Comparison of ENCODE assay signal across 8 cellular contexts in the genomic region with DNA sequence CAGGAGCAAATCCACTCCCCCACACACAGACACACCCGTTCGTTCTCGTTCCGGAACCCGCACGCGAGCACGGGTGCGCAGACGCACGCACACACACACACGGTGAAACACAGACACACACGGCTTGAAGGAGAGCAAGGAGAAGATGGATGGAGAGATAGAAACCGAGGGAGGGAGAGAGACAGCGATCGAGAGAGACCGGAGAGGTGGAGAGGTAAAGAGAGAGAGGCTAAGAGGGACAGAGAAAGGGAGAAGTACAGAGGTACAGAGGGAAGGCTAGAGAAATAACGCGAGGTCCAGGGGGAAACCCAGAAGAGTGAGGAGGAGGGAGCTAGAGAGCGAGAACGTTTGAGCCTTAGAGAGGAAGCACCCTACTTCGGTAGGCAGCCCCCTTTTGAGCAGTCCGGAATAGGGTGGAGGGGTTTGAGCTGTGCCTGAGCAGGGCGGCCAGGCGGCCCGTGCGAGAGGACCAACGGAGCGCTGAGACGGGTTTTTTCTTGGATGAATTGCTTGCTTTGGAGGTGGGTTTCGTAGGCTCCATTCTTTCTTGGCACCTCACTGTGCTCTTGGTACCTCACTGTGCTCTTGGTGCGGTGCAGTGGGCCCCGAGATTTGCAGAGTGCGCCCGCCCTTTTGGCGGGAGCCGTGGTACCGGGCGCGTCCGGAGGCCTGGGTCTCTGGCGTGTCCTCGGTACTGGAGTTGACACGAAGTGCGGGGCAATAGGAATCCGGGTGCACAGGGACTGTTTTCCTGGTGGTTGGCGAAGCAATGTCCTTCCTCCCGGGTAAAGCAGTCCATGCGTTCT.
DNase-seq lines count a peak whose midpoint lies in the region; ATAC-seq and TF ChIP-seq lines count a peak whose summit lies in the region.

No MANE protein-coding gene starts in this region.

- peak; percentile 73 for DNase-seq in Daoy (ENCODE audit: low read depth)
- peak; percentile 74 for DNase-seq in HK-2 (ENCODE audit: unreplicated experiment)
- peak in 1 of 3 donors; percentile 51 for DNase-seq in Peyer's patch
- peak in 6 of 7 donors; percentile 25 to 70 (median 46) for DNase-seq in adrenal gland
- DNase-seq in iPS DF 19.7 (ENCODE audit: low read depth, low spot score): peak; percentile 12
- DNase-seq in GOT3 (lab: John Stamatoyannopoulos, UW): no peak

- H3K4me2 ChIP-seq in skeletal muscle satellite cell (ENCODE audit: low read length): peak overlapping the region; percentile 87

- H3K9me3 ChIP-seq in Peyer's patch: no peaks in the 10 kb centered on the region
- H3K9me3 ChIP-seq in adrenal gland (replicated peaks in 1 of 3): no peaks in the 10 kb centered on the region
- H3K9me3 ChIP-seq in skeletal muscle satellite cell (replicated peaks; ENCODE audit: low read length): no peaks in the 10 kb centered on the region

- H3K27me3 ChIP-seq in Peyer's patch (peaks cover 7 to 30% of the 10 kb centered on the region in 2 donors), adrenal gland (peaks cover 17% of the 10 kb centered on the region), skeletal muscle satellite cell (ENCODE audit: control insufficient read depth, insufficient read depth, low read length) (no peaks in the 10 kb centered on the region)

- 0 to 2% (median 1%) methylated on average over 35 to 49 of the region's 49 CpGs for WGBS in adrenal gland, 4 donors

- H3K9ac ChIP-seq in skeletal muscle satellite cell (ENCODE audit: low read depth, low read length): peak overlapping the region; percentile 70

- TF ChIP-seq CTCF in Peyer's patch (IDR thresholded peaks at IDR 0.05) (no peak), adrenal gland (IDR thresholded peaks at IDR 0.05) (no peak)

- intact Hi-C loops in adrenal gland (cut with DNase I): no loop called here

- H3K27ac ChIP-seq in Peyer's patch (no peak overlapping the region), adrenal gland (peak overlapping the region in 1 of 5 donors; percentile 29)

- ATAC-seq in GM21515 (IDR thresholded peaks at IDR 0.05; ENCODE audit: unreplicated experiment): no peak

- H3K4me3 ChIP-seq in Peyer's patch: peak overlapping the region; percentile 21 to 55 (median 43)
- H3K4me3 ChIP-seq in adrenal gland: peak overlapping the region in 2 of 4 donors; percentile 19 to 59
- peak overlapping the region; percentile 82 for H3K4me3 ChIP-seq in skeletal muscle satellite cell (ENCODE audit: low read length)

- peaks cover 0 to 20% (median 16%) of the 10 kb centered on the region in 4 donors for H3K4me1 ChIP-seq in Peyer's patch
- peaks cover 11 to 12% of the 10 kb centered on the region in 2 donors for H3K4me1 ChIP-seq in adrenal gland (replicated peaks in 1 of 2)
- H3K4me1 ChIP-seq in skeletal muscle satellite cell (ENCODE audit: control insufficient read depth, insufficient read depth, low read length): peaks cover 22% of the 10 kb centered on the region

- TF ChIP-seq POLR2A in Peyer's patch (IDR thresholded peaks at IDR 0.05) (no peak), adrenal gland (IDR thresholded peaks at IDR 0.05) (no peak)

- no peaks in the 10 kb centered on the region for H3K36me3 ChIP-seq in Peyer's patch
- H3K36me3 ChIP-seq in adrenal gland (replicated peaks in 1 of 2): no peaks in the 10 kb centered on the region
- H3K36me3 ChIP-seq in skeletal muscle satellite cell (ENCODE audit: insufficient read depth, low read length): no peaks in the 10 kb centered on the region
